ENCODE assay signal across 7 cellular contexts in the genomic region with DNA sequence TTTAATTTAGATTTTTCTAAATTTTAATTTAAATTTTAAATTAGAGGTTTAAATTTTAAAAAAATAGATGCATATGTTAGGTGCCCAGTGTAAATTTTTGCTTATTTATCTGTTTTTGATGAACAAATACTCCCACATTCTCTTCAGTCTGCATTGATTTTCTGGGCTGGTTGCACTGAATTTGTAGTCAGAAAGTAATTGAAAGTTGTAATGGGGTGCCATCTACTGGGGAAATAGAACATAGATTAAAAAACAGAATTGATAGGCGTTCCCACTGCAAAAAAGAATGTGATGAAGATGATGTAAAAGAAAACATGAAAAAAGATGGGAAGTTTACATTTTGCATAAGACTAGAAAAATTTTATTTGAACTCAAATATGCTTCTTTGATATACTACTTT. TPM values are rescaled to one million over a fixed set of nuclear protein-coding genes. Genes with fewer than 3 reads are reported as not detected.
DNase-seq lines count a peak whose midpoint lies in the region; ATAC-seq and TF ChIP-seq lines count a peak whose summit lies in the region.

No MANE protein-coding gene starts in this region.

- H4K20me1 ChIP-seq in smooth muscle cell (ENCODE audit: low read depth) = no peaks in the 10 kb centered on the region

- no peaks in the 10 kb centered on the region for H3K9me3 ChIP-seq in smooth muscle cell (replicated peaks; ENCODE audit: low read depth)

- peak; percentile 31 for DNase-seq in GM10248 (ENCODE audit: extremely low spot score)
- DNase-seq in KBM-7 = peak; percentile 70
- DNase-seq in RWPE1 (ENCODE audit: low spot score) = peak; percentile 42
- peak; percentile 76 for DNase-seq in fibroblast of the aortic adventitia (ENCODE audit: low read depth)
- DNase-seq in smooth muscle cell (lab: John Stamatoyannopoulos, UW; ENCODE audit: unreplicated experiment) = no peak
- no peak for DNase-seq in activated gamma-delta T cell (lab: John Stamatoyannopoulos, UW)

- ATAC-seq in GM18498 (IDR thresholded peaks at IDR 0.05; ENCODE audit: unreplicated experiment) = no peak

- TF ChIP-seq CTCF in GM10248 (IDR thresholded peaks at IDR 0.05; ENCODE audit: control extremely low read depth, extremely low read depth, low read depth, missing control alignments) (peak; percentile 12), RWPE1 (conservative IDR thresholded peaks at IDR 0.05; ENCODE audit: low read depth) (peak; percentile 75), fibroblast of the aortic adventitia (IDR thresholded peaks at IDR 0.05; ENCODE audit: insufficient read depth, low read length) (peak; percentile 52), smooth muscle cell (IDR thresholded peaks at IDR 0.05; ENCODE audit: borderline replicate concordance, insufficient read depth, poor library complexity, severe bottlenecking) (peak; percentile 62)

- H3K27ac ChIP-seq in RWPE1 (no peak overlapping the region), smooth muscle cell (ENCODE audit: low read depth) (no peak overlapping the region)

- no peak overlapping the region for H3K9ac ChIP-seq in smooth muscle cell (ENCODE audit: low read depth)

- CTCF ChIA-PET in GM10248 (lab: Yijun Ruan, JAX) = no interaction called here
- CTCF ChIA-PET in RWPE1 (lab: Yijun Ruan, JAX) = no interaction called here

- no peaks in the 10 kb centered on the region for H3K27me3 ChIP-seq in smooth muscle cell (ENCODE audit: low read depth)

- H3K79me2 ChIP-seq in smooth muscle cell (ENCODE audit: low read depth) = no peaks in the 10 kb centered on the region

- H2AFZ ChIP-seq in smooth muscle cell (ENCODE audit: low read depth) = no peak overlapping the region

- H3K4me3 ChIP-seq in fibroblast of the aortic adventitia (ENCODE audit: low read depth, low read length) = no peak overlapping the region
- H3K4me3 ChIP-seq in smooth muscle cell = no peak overlapping the region

- no peaks in the 10 kb centered on the region for H3F3A ChIP-seq in smooth muscle cell (ENCODE audit: low read depth)

- no peak overlapping the region for H3K4me2 ChIP-seq in smooth muscle cell

- in situ Hi-C loops in KBM-7 (cut with MboI; ENCODE audit: low pct_unique_long_range_greater_than_20kb, low sequenced_read_pairs) = no loop called here

- H3K4me1 ChIP-seq in smooth muscle cell (ENCODE audit: low read depth) = no peaks in the 10 kb centered on the region

- no peaks in the 10 kb centered on the region for H3K36me3 ChIP-seq in smooth muscle cell (ENCODE audit: low read depth)

- POLR2A ChIA-PET in GM10248 (lab: Yijun Ruan, JAX) (no interaction called here), RWPE1 (lab: Yijun Ruan, JAX; ENCODE audit: low non-redundant PET) (no interaction called here)

- WGBS in smooth muscle cell (ENCODE audit: low lambda C conversion rate) = 7% methylated on average over 1 of the region's 1 CpG

RNA-seq across cellular contexts. Expression of a gene that starts 51.7 kb away (rescaled TPM):
- total RNA-seq in fibroblast of the aortic adventitia (ENCODE audit: low replicate concordance) (0.45 and 1.8 TPM in 2 replicates), smooth muscle cell (2.0 and 2.1 TPM in 2 replicates)
- 0.67 and 2.4 TPM in 2 replicates for polyA plus RNA-seq in smooth muscle cell

Comparison
In these comparisons a context has a peak if more than half of its experiments do, and no peak if none do; other contexts are left out.
1. DNase-seq: peak in GM10248 (single experiment), KBM-7 (single experiment), RWPE1 (single experiment) and fibroblast of the aortic adventitia (single experiment); none in smooth muscle cell (single experiment) and activated gamma-delta T cell (single experiment).
2. CTCF ChIP-seq: peak in every context shown above with its lines; median percentile 75 in RWPE1; 62 in smooth muscle cell; 52 in fibroblast of the aortic adventitia; 12 in GM10248.